19 cellular contexts compared by ENCODE assay signal in genomic region chr15:100663550-100664335, GRCh38.
DNase-seq lines count a peak whose midpoint lies in the region; ATAC-seq and TF ChIP-seq lines count a peak whose summit lies in the region.
"Had no signal": no experiment of that assay in that cellular context is flagged by ENCODE, and none has a peak within 500 bp of the region (broad histone marks: within the 10 kb centered on the region; RNA-seq: fewer than 3 reads in every experiment).

No MANE protein-coding gene starts in this region.

- TF ChIP-seq POLR2A in uterus (IDR thresholded peaks at IDR 0.05) = no peak

- no peak overlapping the region for H3K9ac ChIP-seq in SK-N-SH
- H3K9ac ChIP-seq: BLaER1 treated with 17β-estradiol and CSF1 and Interleukin-3, amounts not matched to agents 10 nM and 100 nM had no signal

- intact Hi-C loops in uterus (cut with DNase I; ENCODE audit: low total_unique reads) = loop anchor here (10.0 kb wide), 1 partner anchor 211 kb away; the partner anchor contains the start of gene ALDH1A3

- H4K20me1 ChIP-seq in SK-N-SH (ENCODE audit: insufficient read depth) = no peaks in the 10 kb centered on the region
- H4K20me1 ChIP-seq: BLaER1 treated with 17β-estradiol and CSF1 and Interleukin-3, amounts not matched to agents 10 nM and 100 nM had no signal

- CTCF ChIA-PET in SK-N-SH (lab: Yijun Ruan, JAX) = interaction anchor here (1.2 kb wide), 1 partner anchor 14 kb away, joined by 4 read pairs; no protein-coding TSS in a partner anchor

- no peak overlapping the region for H3K4me3 ChIP-seq in SK-N-SH (ENCODE audit: low read depth in 2 of 2, low read length in 1 of 2)
- no peak overlapping the region for H3K4me3 ChIP-seq in mesodermal cell (ENCODE audit: extremely low read depth, insufficient read depth, low read length, poor library complexity, severe bottlenecking)
- no peak overlapping the region for H3K4me3 ChIP-seq in uterus
- H3K4me3 ChIP-seq: BLaER1 treated with 17β-estradiol and CSF1 and Interleukin-3, amounts not matched to agents 10 nM and 100 nM; body of pancreas; HAP-1; Peyer's patch; stomach had no signal

- 79% methylated on average over 15 of the region's 15 CpGs for WGBS in SK-N-SH (ENCODE audit: low lambda C conversion rate)
- WGBS in mesodermal cell (ENCODE audit: insufficient coverage in 2 of 2), 2 experiments = 83 to 86% methylated on average over 15 of the region's 15 CpGs

- no peak overlapping the region for H2AFZ ChIP-seq in SK-N-SH (ENCODE audit: low read depth)

- TF ChIP-seq EP300 in SK-N-SH (IDR thresholded peaks at IDR 0.05; ENCODE audit: borderline replicate concordance in 1 of 2, low read depth in 1 of 2, low read length in 1 of 2) = no peak

- ATAC-seq in SK-N-SH treated with all-trans-retinoic acid at 6 μM for 48 hours (peak; percentile 43; the same call in 2 of the 3 replicates), HG03457 (IDR thresholded peaks at IDR 0.05; ENCODE audit: unreplicated experiment) (no peak)
- ATAC-seq: body of pancreas had no signal

- TF ChIP-seq RAD21 in SK-N-SH (IDR thresholded peaks at IDR 0.05; ENCODE audit: low read length) = no peak

- no peaks in the 10 kb centered on the region for H3K9me3 ChIP-seq in SK-N-SH
- no peaks in the 10 kb centered on the region for H3K9me3 ChIP-seq in mesodermal cell (ENCODE audit: control insufficient read depth, low read length)
- no peaks in the 10 kb centered on the region for H3K9me3 ChIP-seq in uterus
- H3K9me3 ChIP-seq: BLaER1 treated with 17β-estradiol and CSF1 and Interleukin-3, amounts not matched to agents 10 nM and 100 nM; body of pancreas; HAP-1; Peyer's patch; stomach had no signal

- H3K79me2 ChIP-seq in SK-N-SH (ENCODE audit: insufficient read depth) = no peaks in the 10 kb centered on the region

- no peak overlapping the region; a peak in 1 of 4 replicates for H3K27ac ChIP-seq in SK-N-SH (ENCODE audit: low read depth in 2 of 2, low read length in 1 of 2)
- peak overlapping the region; percentile 29 for H3K27ac ChIP-seq in mesodermal cell (ENCODE audit: low read depth, low read length, severe bottlenecking)
- H3K27ac ChIP-seq in uterus = peak overlapping the region; percentile 53 to 67
- H3K27ac ChIP-seq: BLaER1 treated with 17β-estradiol and CSF1 and Interleukin-3, amounts not matched to agents 10 nM and 100 nM; body of pancreas; Peyer's patch; stomach had no signal

- H3K4me1 ChIP-seq in SK-N-SH (ENCODE audit: control insufficient read depth in 1 of 2, insufficient read depth in 2 of 2, low read depth in 1 of 2, low read length in 1 of 2) (peaks cover 0 to 28% of the 10 kb centered on the region in 2 experiments; a peak in 2 of 4 replicates), mesodermal cell (ENCODE audit: control insufficient read depth, insufficient read depth, low read length, poor library complexity, severe bottlenecking) (peaks cover 3% of the 10 kb centered on the region), uterus (no peaks in the 10 kb centered on the region)
- H3K4me1 ChIP-seq: body of pancreas, HAP-1, Peyer's patch had no signal

- DNase-seq in SK-N-SH = no peak
- DNase-seq in dermis microvascular lymphatic vessel endothelial cell (ENCODE audit: low read depth in 2 of 2) = peak; percentile 21 to 76
- no peak for DNase-seq in uterus
- no peak for DNase-seq in NCI-H2029 treated with DMSO at 0.1 percent for 48 hours (lab: John Stamatoyannopoulos, UW)
- no peak for DNase-seq in AML-193 (lab: John Stamatoyannopoulos, UW)
- DNase-seq: activated CD4-positive, CD25-positive, alpha-beta regulatory T cell treated with anti-CD3 and anti-CD28 coated beads, Interleukin-2, amount 50 U/mL, for 72 hours; body of pancreas; NCI-H1436; NCI-H774; Peyer's patch; small intestine; stimulated activated CD4-positive, alpha-beta T cell treated with anti-CD3 and anti-CD28 coated beads, Interleukin-4, amount 100 ng/mL, for 1 hour; stomach; T1000 had no signal

- H3K36me3 ChIP-seq in SK-N-SH (replicated peaks in 1 of 2; ENCODE audit: control insufficient read depth in 1 of 2, insufficient read depth in 2 of 2, low read length in 1 of 2) (no peaks in the 10 kb centered on the region), mesodermal cell (ENCODE audit: control insufficient read depth, insufficient read depth, low read length) (no peaks in the 10 kb centered on the region), uterus (no peaks in the 10 kb centered on the region)
- H3K36me3 ChIP-seq: BLaER1 treated with 17β-estradiol and CSF1 and Interleukin-3, amounts not matched to agents 10 nM and 100 nM; HAP-1; Peyer's patch; stomach had no signal

- H3K27me3 ChIP-seq in SK-N-SH (ENCODE audit: insufficient read depth) (no peaks in the 10 kb centered on the region), uterus (no peaks in the 10 kb centered on the region)
- H3K27me3 ChIP-seq: BLaER1 treated with 17β-estradiol and CSF1 and Interleukin-3, amounts not matched to agents 10 nM and 100 nM; body of pancreas; Peyer's patch had no signal

- H3F3A ChIP-seq in SK-N-SH (replicated peaks; ENCODE audit: insufficient read depth) = no peaks in the 10 kb centered on the region

- H3K4me2 ChIP-seq in SK-N-SH = no peak overlapping the region
- H3K4me2 ChIP-seq: BLaER1 treated with 17β-estradiol and CSF1 and Interleukin-3, amounts not matched to agents 10 nM and 100 nM had no signal

- no peak for TF ChIP-seq CTCF in SK-N-SH (IDR thresholded peaks at IDR 0.05)
- no peak for TF ChIP-seq CTCF in uterus (IDR thresholded peaks at IDR 0.05)

- POLR2A ChIA-PET in SK-N-SH (lab: Yijun Ruan, JAX) = no interaction called here

- no peaks in the 10 kb centered on the region for H3K9me2 ChIP-seq in SK-N-SH

TF ChIP-seq in SK-N-SH treated with all-trans-retinoic acid at 6 μM for 48 hours, 23 proteins besides CTCF, POLR2A, EP300 and RAD21 (continues in another document):
- no peak for TF ChIP-seq TCF4 (CRISPR knock-in tag; IDR thresholded peaks at IDR 0.05; ENCODE audit: borderline replicate concordance)
- no peak for TF ChIP-seq CREB5 (CRISPR knock-in tag; IDR thresholded peaks at IDR 0.05; ENCODE audit: low read depth)
- no peak for TF ChIP-seq ZNF70 (CRISPR knock-in tag; IDR thresholded peaks at IDR 0.05)
- TF ChIP-seq CSRNP3 (CRISPR knock-in tag; IDR thresholded peaks at IDR 0.05) = no peak

TF ChIP-seq in SK-N-SH, 30 proteins besides CTCF, POLR2A, EP300 and RAD21:
- TF ChIP-seq TEAD4 (IDR thresholded peaks at IDR 0.05; ENCODE audit: borderline replicate concordance, insufficient read depth) (no peak), REST (IDR thresholded peaks at IDR 0.05; ENCODE audit: low read depth, low read length) (no peak), IRF3 (IDR thresholded peaks at IDR 0.05; ENCODE audit: low read depth, low read length) (no peak), RFX5 (IDR thresholded peaks at IDR 0.05; ENCODE audit: low read length) (no peak), EZH2phosphoT487 (IDR thresholded peaks at IDR 0.05; ENCODE audit: borderline replicate concordance, low read depth) (no peak), MXI1 (IDR thresholded peaks at IDR 0.05; ENCODE audit: low read depth, low read length) (no peak)

Comparison
In these comparisons a context has a peak if more than half of its experiments do, and no peak if none do; other contexts are left out.
1. DNase-seq: peak in dermis microvascular lymphatic vessel endothelial cell (2 of 2); none in SK-N-SH (single experiment), uterus (0 of 2), NCI-H2029 treated with DMSO at 0.1 percent for 48 hours (single experiment) and AML-193 (0 of 2).
2. H3K27ac ChIP-seq: peak in mesodermal cell (single experiment) and uterus (2 of 2); none in SK-N-SH (0 of 2).